23 cellular contexts compared by ENCODE assay signal in genomic region chr2:172856561-172856960, GRCh38.
A peak's percentile ranks its signal among the peaks of the same experiment; 100 is the strongest.
DNase-seq lines count a peak whose midpoint lies in the region; ATAC-seq and TF ChIP-seq lines count a peak whose summit lies in the region.
"Had no signal": no experiment of that assay in that cellular context is flagged by ENCODE, and none has a peak within 500 bp of the region (broad histone marks: within the 10 kb centered on the region; RNA-seq: fewer than 3 reads in every experiment).

No MANE protein-coding gene starts in this region.

- H3K9me3 ChIP-seq in body of pancreas (no peaks in the 10 kb centered on the region), right lobe of liver (no peaks in the 10 kb centered on the region), A673 (ENCODE audit: low read depth, low read length, poor library complexity, severe bottlenecking) (peaks cover 6% of the 10 kb centered on the region)
- H3K9me3 ChIP-seq: HAP-1, Peyer's patch had no signal

- H3K27ac ChIP-seq in body of pancreas, result no peak overlapping the region
- no peak overlapping the region for H3K27ac ChIP-seq in right lobe of liver
- no peak overlapping the region for H3K27ac ChIP-seq in A673 (ENCODE audit: low read depth, low read length, poor library complexity, severe bottlenecking)
- H3K27ac ChIP-seq: BLaER1, Peyer's patch had no signal

- peak; percentile 42 for DNase-seq in HuH-7 (ENCODE audit: low spot score)
- DNase-seq in body of pancreas, result no peak
- DNase-seq in iris pigment epithelial cell (ENCODE audit: low read depth), result peak; percentile 39
- no peak for DNase-seq in right lobe of liver
- no peak for DNase-seq in A673 (ENCODE audit: low spot score)
- no peak for DNase-seq in left ventricle myocardium superior
- DNase-seq in stimulated activated naive CD4-positive, alpha-beta T cell (lab: John Stamatoyannopoulos, UW), result no peak
- DNase-seq: ACHN; Caco-2; CD4-positive, alpha-beta memory T cell; DND-41; MV-4-11; NCI-H1105 treated with DMSO at 0.1 percent for 48 hours; NCI-H2029 treated with DMSO at 0.1 percent for 48 hours; NCI-H345; NCI-H524; NCI-H82; Peyer's patch had no signal

- BruUV-seq in A673 (replicated peaks; lab: Mats Ljungman, UMichigan), result no TSS peak

- POLR2A ChIA-PET in A673 (lab: Charles Lee; ENCODE audit: low non-redundant PET), result no interaction called here

- no peaks in the 10 kb centered on the region for H3K36me3 ChIP-seq in body of pancreas (replicated peaks in 1 of 2; ENCODE audit: insufficient read depth in 1 of 2, low read depth in 2 of 2)
- no peaks in the 10 kb centered on the region for H3K36me3 ChIP-seq in right lobe of liver
- no peaks in the 10 kb centered on the region for H3K36me3 ChIP-seq in A673 (ENCODE audit: insufficient read depth, low read length, poor library complexity, severe bottlenecking)
- H3K36me3 ChIP-seq: BLaER1, HAP-1, Peyer's patch had no signal

- TF ChIP-seq CTCF in body of pancreas (IDR thresholded peaks at IDR 0.05), result no peak
- no peak for TF ChIP-seq CTCF in right lobe of liver (IDR thresholded peaks at IDR 0.05)
- no peak for TF ChIP-seq CTCF in A673 (conservative IDR thresholded peaks at IDR 0.05; ENCODE audit: low read depth, low read length)

- no peaks in the 10 kb centered on the region for H3K27me3 ChIP-seq in body of pancreas
- no peaks in the 10 kb centered on the region for H3K27me3 ChIP-seq in right lobe of liver
- peaks cover 30% of the 10 kb centered on the region for H3K27me3 ChIP-seq in A673 (replicated peaks; ENCODE audit: insufficient read depth, low read depth, low read length, poor library complexity)
- H3K27me3 ChIP-seq: BLaER1, Peyer's patch had no signal

- H3K4me1 ChIP-seq in body of pancreas, result peaks cover 29% of the 10 kb centered on the region
- H3K4me1 ChIP-seq in right lobe of liver, result no peaks in the 10 kb centered on the region
- H3K4me1 ChIP-seq in A673 (ENCODE audit: insufficient read depth, low read length, poor library complexity, severe bottlenecking), result no peaks in the 10 kb centered on the region
- H3K4me1 ChIP-seq: BLaER1, Caco-2, Peyer's patch had no signal

- TF ChIP-seq POLR2A in body of pancreas (IDR thresholded peaks at IDR 0.05) (no peak), right lobe of liver (IDR thresholded peaks at IDR 0.05) (no peak)

- H3K4me3 ChIP-seq in body of pancreas (no peak overlapping the region), right lobe of liver (no peak overlapping the region), A673 (ENCODE audit: low read depth, low read length, poor library complexity, severe bottlenecking) (no peak overlapping the region)
- H3K4me3 ChIP-seq: BLaER1, GM12878, GM23338, HAP-1, Peyer's patch had no signal

- CTCF ChIA-PET in A673 (lab: Charles Lee), result no interaction called here

- intact Hi-C loops in body of pancreas (cut with DNase I), result no loop called here
- intact Hi-C loops in right lobe of liver (cut with DNase I), result no loop called here
- intact Hi-C loops in A673 (cut with micrococcal nuclease; ENCODE audit: unreplicated experiment), result no loop called here
- intact Hi-C loops in left ventricle myocardium superior (cut with micrococcal nuclease), result no loop called here

- ATAC-seq in body of pancreas (peak; percentile 40), right lobe of liver (peak; percentile 81 to 98 (median 90)), left ventricle myocardium superior (no peak), GM21360 (IDR thresholded peaks at IDR 0.05; ENCODE audit: unreplicated experiment) (no peak)
- ATAC-seq: GM12878, GM23338 had no signal

Comparison
In these comparisons a context has a peak if more than half of its experiments do, and no peak if none do; other contexts are left out.
1. DNase-seq: peak in HuH-7 (single experiment) and iris pigment epithelial cell (single experiment); none in body of pancreas (0 of 4), right lobe of liver (0 of 3), A673 (single experiment), left ventricle myocardium superior (single experiment) and stimulated activated naive CD4-positive, alpha-beta T cell (0 of 6).
2. ATAC-seq: peak in body of pancreas (single experiment) and right lobe of liver (4 of 4); none in left ventricle myocardium superior (single experiment) and GM21360 (single experiment).